ENCODE assay signal across 17 cellular contexts in the genomic region with DNA sequence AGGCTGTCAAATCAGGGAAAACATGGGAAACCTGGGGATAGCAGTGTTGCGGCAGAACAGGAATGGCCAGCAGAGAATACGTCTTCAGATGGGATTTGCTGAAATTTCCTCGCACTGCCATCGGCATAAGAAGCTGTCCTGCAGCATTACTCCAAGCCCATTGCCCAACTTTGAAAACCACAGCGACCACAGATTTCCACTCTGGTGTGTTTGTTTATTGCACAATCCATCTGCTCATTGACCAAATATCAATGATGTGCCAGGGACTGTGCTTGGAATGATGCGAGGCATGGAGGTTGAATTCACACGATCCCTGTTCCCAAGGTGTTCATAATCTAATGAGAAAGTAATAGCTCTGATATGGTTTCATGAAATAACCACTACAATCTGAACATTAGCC.
"Had no signal": no experiment of that assay in that cellular context is flagged by ENCODE, and none has a peak within 500 bp of the region (broad histone marks: within the 10 kb centered on the region; RNA-seq: fewer than 3 reads in every experiment).

No MANE protein-coding gene starts in this region.

- ATAC-seq: body of pancreas; heart right ventricle; left cardiac atrium; pancreas; right cardiac atrium; stimulated activated naive CD8-positive, alpha-beta T cell treated with anti-CD3 and anti-CD28 coated beads, Interleukin-15, Interleukin-2, amounts not matched to agents 100 U/mL and 50 U/mL, for 24 hours; upper lobe of right lung had no signal

- DNase-seq: activated CD4-positive, alpha-beta T cell treated with anti-CD3 and anti-CD28 coated beads for 1 hour; activated CD4-positive, alpha-beta T cell treated with anti-CD3 and anti-CD28 coated beads, Interleukin-2, amount 50 U/mL, for 1 hour; activated gamma-delta T cell treated with Interleukin-2 at 50 U/mL for 16 hours; activated T-cell treated with anti-CD3 and anti-CD28 coated beads, Interleukin-2, amount 50 U/mL, for 1 hour; anterior cingulate cortex; body of pancreas; effector CD4-positive, alpha-beta T cell; erythroblast; foreskin fibroblast; heart right ventricle; islet precursor cell; left cardiac atrium; pancreas; right cardiac atrium; stimulated activated CD4-positive, alpha-beta T cell treated with anti-CD3 and anti-CD28 coated beads, Interleukin-4, amount 100 ng/mL, for 24 hours; stimulated activated naive CD8-positive, alpha-beta T cell treated with anti-CD3 and anti-CD28 coated beads, Interleukin-15, Interleukin-2, amounts not matched to agents 100 U/mL and 50 U/mL, for 24 hours; upper lobe of right lung had no signal

- H3K4me3 ChIP-seq: body of pancreas, heart right ventricle, pancreas, upper lobe of right lung had no signal

- H3K9me3 ChIP-seq: body of pancreas, heart right ventricle, pancreas, upper lobe of right lung had no signal

- H3K4me1 ChIP-seq: body of pancreas, heart right ventricle, pancreas, upper lobe of right lung had no signal

- H3K27me3 ChIP-seq: body of pancreas, upper lobe of right lung had no signal

- H3K36me3 ChIP-seq: heart right ventricle, pancreas, upper lobe of right lung had no signal

- H3K27ac ChIP-seq: body of pancreas, heart right ventricle, pancreas, upper lobe of right lung had no signal
